ENCODE assay signal across 9 cellular contexts in genomic region chr2:74333175-74333574, GRCh38. TPM values are rescaled to one million over a fixed set of nuclear protein-coding genes. Genes with fewer than 3 reads are reported as not detected.
DNase-seq lines count a peak whose midpoint lies in the region; ATAC-seq, FAIRE-seq and TF ChIP-seq lines count a peak whose summit lies in the region.
"Had no signal": no experiment of that assay in that cellular context is flagged by ENCODE, and none has a peak within 500 bp of the region (broad histone marks: within the 10 kb centered on the region; RNA-seq: fewer than 3 reads in every experiment).

No MANE protein-coding gene starts in this region.

- no peak for TF ChIP-seq EP300 in A549 (IDR thresholded peaks at IDR 0.05)

- no peak overlapping the region for H3K4me2 ChIP-seq in A549

- CTCF ChIA-PET in A549 (lab: Yijun Ruan, JAX) = interaction anchor here (0.6 to 4.6 kb wide), 8 partner anchors 18 to 509 kb away, joined by 3 to 66 read pairs (median 12); no protein-coding TSS in a partner anchor

- no peak overlapping the region for H3K27ac Mint-ChIP-seq in osteocyte (ENCODE audit: unreplicated experiment)
- H3K27ac Mint-ChIP-seq: dendritic cell treated with granulocyte-macrophage colony-stimulating factor and Interleukin-4, amounts not matched to agents 40 ng/mL and 50 ng/mL, for 4 days had no signal

- no peak overlapping the region for H3K4me3 Mint-ChIP-seq in osteocyte (ENCODE audit: unreplicated experiment)
- H3K4me3 Mint-ChIP-seq: dendritic cell treated with granulocyte-macrophage colony-stimulating factor and Interleukin-4, amounts not matched to agents 40 ng/mL and 50 ng/mL, for 4 days had no signal

- peak; percentile 35; the same call in 2 of the 3 replicates for TF ChIP-seq CTCF in A549 (IDR thresholded peaks at IDR 0.05)
- peak; percentile 43 for TF ChIP-seq CTCF in GM06990 (IDR thresholded peaks at IDR 0.05; ENCODE audit: insufficient read depth, low read length, poor library complexity, severe bottlenecking)
- peak; percentile 48 for TF ChIP-seq CTCF in osteocyte (IDR thresholded peaks at IDR 0.05)

- H3K27ac ChIP-seq in A549 = no peak overlapping the region

- WGBS in A549 (ENCODE audit: missing lambda C conversion rate) = 31% methylated on average over 3 of the region's 3 CpGs

- no peaks in the 10 kb centered on the region for H3K27me3 ChIP-seq in GM06990 (replicated peaks; ENCODE audit: control insufficient read depth, insufficient read depth, low read length)

- H3K36me3 ChIP-seq in GM06990 (ENCODE audit: control insufficient read depth, insufficient read depth, low read length) = no peaks in the 10 kb centered on the region

- no peak for TF ChIP-seq POLR2A in A549 (IDR thresholded peaks at IDR 0.05; ENCODE audit: low read length)

- H3K4me1 Mint-ChIP-seq in osteocyte (ENCODE audit: unreplicated experiment) = no peaks in the 10 kb centered on the region

- peak in 1 of 2 experiments; percentile 54 for DNase-seq in A549 (ENCODE audit: low read depth in 1 of 2, low spot score in 1 of 2)
- DNase-seq in GM06990 (ENCODE audit: extremely low read depth, insufficient read length) = no peak
- peak; percentile 8 for DNase-seq in NCI-H524 treated with DMSO at 0.1 percent for 48 hours (lab: John Stamatoyannopoulos, UW)
- DNase-seq in cerebellar cortex (ENCODE audit: low spot score) = peak; percentile 59
- peak; percentile 36 for DNase-seq in osteocyte (ENCODE audit: extremely low spot score, unreplicated experiment)
- DNase-seq in mucosa of gallbladder (ENCODE audit: low spot score) = no peak
- DNase-seq in occipital lobe (lab: John Stamatoyannopoulos, UW) = no peak

- peaks cover 15% of the 10 kb centered on the region for H3K27me3 Mint-ChIP-seq in osteocyte (ENCODE audit: unreplicated experiment)
- H3K27me3 Mint-ChIP-seq: dendritic cell treated with granulocyte-macrophage colony-stimulating factor and Interleukin-4, amounts not matched to agents 40 ng/mL and 50 ng/mL, for 4 days had no signal

- no peaks in the 10 kb centered on the region for H3K36me3 Mint-ChIP-seq in osteocyte (ENCODE audit: unreplicated experiment)

- no peaks in the 10 kb centered on the region for H3K4me1 ChIP-seq in A549

- H3K9me3 Mint-ChIP-seq in osteocyte (ENCODE audit: unreplicated experiment) = no peaks in the 10 kb centered on the region
- H3K9me3 Mint-ChIP-seq: dendritic cell treated with granulocyte-macrophage colony-stimulating factor and Interleukin-4, amounts not matched to agents 40 ng/mL and 50 ng/mL, for 4 days had no signal

- H3K9me3 ChIP-seq in A549 = no peaks in the 10 kb centered on the region

- POLR2A ChIA-PET in A549 (lab: Yijun Ruan, JAX) = no interaction called here

- peak in 1 of 2 experiments; percentile 63; a peak in 4 of 5 replicates for TF ChIP-seq RAD21 in A549 (conservative IDR thresholded peaks at IDR 0.05 in 1 of 2, IDR thresholded peaks at IDR 0.05 in 1 of 2)

- ATAC-seq in A549 (peak; percentile 40 to 85; a peak in 3 of 6 replicates), HG02981 (IDR thresholded peaks at IDR 0.05; ENCODE audit: unreplicated experiment) (no peak)

- H3K4me3 ChIP-seq in A549 (no peak overlapping the region), GM06990 (replicated peaks; ENCODE audit: low read depth, low read length) (no peak overlapping the region)

- no peak for FAIRE-seq in A549 (lab: Jason Lieb, UNC)

TF ChIP-seq in A549, 52 proteins besides CTCF, POLR2A, EP300 and RAD21:
- TF ChIP-seq ZFP36 (IDR thresholded peaks at IDR 0.05; ENCODE audit: borderline replicate concordance, partially characterized antibody) (no peak), TP53 (CRISPR knock-in tag; IDR thresholded peaks at IDR 0.05) (no peak)
TF ChIP-seq in A549: peak in this region for 0.

RNA-seq across cellular contexts. Expression of gene SLC4A5, which starts 10.0 kb away (rescaled TPM):
- 1.1 and 1.3 TPM in 2 replicates for polyA plus RNA-seq in A549 (2011; rRNA removed)
- 0.04 and 0.18 TPM in 2 replicates for polyA plus RNA-seq in A549 (2012; cell fraction: cytosol; rRNA removed)
- 0.62 and 0.70 TPM in 2 replicates for polyA plus RNA-seq in A549 (2012; cell fraction: nucleus; rRNA removed)
- polyA plus RNA-seq in A549 (2017; fragmentation: RNase III; extraction: RNeasy Plus Mini Kit Qiagen cat#74134 plus additional on column Dnase treatment) = 0.38 to 0.63 TPM (median 0.50 TPM) in 3 replicates
- 1.2 and 1.3 TPM in 2 replicates for polyA minus RNA-seq in A549 (2011; rRNA and poly(A)+ RNA removed)
- total RNA-seq in osteocyte = 1.6 and 2.3 TPM in 2 replicates
- total RNA-seq in mucosa of gallbladder = 4.7 TPM
- total RNA-seq in occipital lobe = 2.2 TPM

RNA-seq across cellular contexts. Expression of gene DCTN1, which starts 46.9 kb away (rescaled TPM):
- polyA plus RNA-seq in A549 (2011; rRNA removed) = 95.1 and 99.1 TPM in 2 replicates
- 104 and 126 TPM in 2 replicates for polyA plus RNA-seq in A549 (2012; cell fraction: cytosol; rRNA removed)
- polyA plus RNA-seq in A549 (2012; cell fraction: nucleus; rRNA removed) = 208 and 237 TPM in 2 replicates
- polyA plus RNA-seq in A549 (2017; fragmentation: RNase III; extraction: RNeasy Plus Mini Kit Qiagen cat#74134 plus additional on column Dnase treatment) = 104 to 107 TPM (median 106 TPM) in 3 replicates
- polyA minus RNA-seq in A549 (2011; rRNA and poly(A)+ RNA removed) = 225 and 253 TPM in 2 replicates
- 182 and 186 TPM in 2 replicates for total RNA-seq in osteocyte
- 171 TPM for total RNA-seq in mucosa of gallbladder
- total RNA-seq in occipital lobe = 97.2 TPM

Comparison
In these comparisons a context has a peak if more than half of its experiments do, and no peak if none do; other contexts are left out.
1. DNase-seq: peak in NCI-H524 treated with DMSO at 0.1 percent for 48 hours (single experiment), cerebellar cortex (single experiment) and osteocyte (single experiment); none in GM06990 (single experiment), mucosa of gallbladder (single experiment) and occipital lobe (single experiment).
2. Peak in every context shown above with its lines, with median percentiles within 50 percentile points of each other: CTCF ChIP-seq.